ENCODE assay signal across 18 cellular contexts in genomic region chr19:10971107-10971715, GRCh38.
"Had no signal": no experiment of that assay in that cellular context is flagged by ENCODE, and none has a peak within 500 bp of the region (broad histone marks: within the 10 kb centered on the region; RNA-seq: fewer than 3 reads in every experiment).

No MANE protein-coding gene starts in this region.

- DNase-seq: activated CD4-positive, alpha-beta T cell treated with anti-CD3 and anti-CD28 coated beads, Interleukin-2, amount 10 ng/mL, durations not matched to agents 7 days and 5 days; activated CD8-positive, alpha-beta memory T cell treated with anti-CD3 and anti-CD28 coated beads, Interleukin-2, amount 50 U/mL, for 4 hours; activated naive CD4-positive, alpha-beta T cell treated with anti-CD3 and anti-CD28 coated beads for 36 hours; activated T-cell treated with anti-CD3 and anti-CD28 coated beads, Interleukin-2, amount 50 U/mL, for 4 hours; anterior cingulate cortex; caudate nucleus; dorsolateral prefrontal cortex; erythroblast; gastrocnemius medialis; heart right ventricle; mucosa of descending colon; naive B cell; psoas muscle; stimulated activated CD4-positive, alpha-beta T cell treated with anti-CD3 and anti-CD28 coated beads, Interleukin-2, amount 100 ng/mL, for 24 hours; T-helper 1 cell; T-helper 9 cell; upper lobe of left lung had no signal

- H3K27me3 ChIP-seq: dorsolateral prefrontal cortex, gastrocnemius medialis, heart right ventricle, neural progenitor cell, upper lobe of left lung had no signal

- H3K9me3 ChIP-seq: gastrocnemius medialis, heart right ventricle, mucosa of descending colon, psoas muscle, upper lobe of left lung had no signal

- H3K4me3 ChIP-seq: dorsolateral prefrontal cortex, gastrocnemius medialis, heart right ventricle, mucosa of descending colon, neural progenitor cell, psoas muscle, upper lobe of left lung had no signal

- H3K27ac ChIP-seq: dorsolateral prefrontal cortex, gastrocnemius medialis, neural progenitor cell, psoas muscle had no signal

- H3K36me3 ChIP-seq: gastrocnemius medialis, heart right ventricle, neural progenitor cell, upper lobe of left lung had no signal

- H3K4me1 ChIP-seq: neural progenitor cell had no signal
